In genomic region chr1:44815926-44816325, GRCh38 we compare ENCODE assay signal across 12 cellular contexts. TPM values are rescaled to one million over a fixed set of nuclear protein-coding genes. Genes with fewer than 3 reads are reported as not detected.
DNase-seq lines count a peak whose midpoint lies in the region; ATAC-seq and TF ChIP-seq lines count a peak whose summit lies in the region.
"Not testable (repeated sequence)": the region's sequence is repeated elsewhere in the genome, so short reads cannot be mapped to it uniquely, and the experiment has no call there.
"Had no signal": no experiment of that assay in that cellular context is flagged by ENCODE, and none has a peak within 500 bp of the region (broad histone marks: within the 10 kb centered on the region; RNA-seq: fewer than 3 reads in every experiment).

No MANE protein-coding gene starts in this region.

- POLR2A ChIA-PET in CD4-positive, alpha-beta memory T cell (lab: Charles Lee; ENCODE audit: partially characterized antibody), result interaction anchor here (22.2 kb wide), 1 partner anchor 11 kb away, joined by 1564 read pairs; the partner anchor contains the start of genes BTBD19, DYNLT4 and PLK3

- peak overlapping the region in 5 of 7 donors; percentile 55 to 99 (median 87) for H3K27ac Mint-ChIP-seq in CD4-positive, alpha-beta memory T cell
- not testable (repeated sequence) for H3K27ac Mint-ChIP-seq in T-helper 1 cell treated with Interleukin-12 subunit alpha and Interleukin-12 subunit beta and Interleukin-4 antibody, amounts not matched to agents 30 μg/mL and 1 μg/mL, for 36 hours; activated naive CD8-positive, alpha-beta T cell treated with anti-CD3 and anti-CD28 coated beads, Interleukin-2, amount 50 U/mL, for 24 hours
- peak overlapping the region; percentile 99 for H3K27ac Mint-ChIP-seq in activated T-cell treated with anti-CD3 and anti-CD28 coated beads, Interleukin-2, amount 50 U/mL, for 24 hours

- H3K27me3 ChIP-seq in CD4-positive, alpha-beta memory T cell (ENCODE audit: insufficient read depth, low read length); foreskin keratinocyte; lower lobe of right lung (ENCODE audit: low read depth); aorta (ENCODE audit: control insufficient read depth in 1 of 2, insufficient read depth in 2 of 2, low read length in 1 of 2): not testable (repeated sequence)

- peaks cover 64% of the 10 kb centered on the region for H3K4me1 ChIP-seq in CD4-positive, alpha-beta memory T cell (ENCODE audit: insufficient read depth, low read length)
- peaks cover 25% of the 10 kb centered on the region for H3K4me1 ChIP-seq in foreskin keratinocyte
- peaks cover 57% of the 10 kb centered on the region for H3K4me1 ChIP-seq in lower lobe of right lung
- H3K4me1 ChIP-seq in aorta (ENCODE audit: control insufficient read depth in 1 of 2, insufficient read depth in 2 of 2, low read length in 2 of 2), result not testable (repeated sequence)

- peak in 1 of 5 donors; percentile 22 for DNase-seq in CD4-positive, alpha-beta memory T cell
- DNase-seq in activated T-cell treated with anti-CD3 and anti-CD28 coated beads, Interleukin-2, amount 50 U/mL, for 24 hours; activated naive CD8-positive, alpha-beta T cell treated with anti-CD3 and anti-CD28 coated beads, Interleukin-2, amount 50 U/mL, for 24 hours; foreskin keratinocyte: not testable (repeated sequence)
- DNase-seq in lower lobe of right lung (peak; percentile 24), posterior vena cava (ENCODE audit: low spot score) (peak; percentile 22), aorta (peak; percentile 15 to 53)

- H3K9me3 Mint-ChIP-seq in CD4-positive, alpha-beta memory T cell; T-helper 1 cell treated with Interleukin-12 subunit alpha and Interleukin-12 subunit beta and Interleukin-4 antibody, amounts not matched to agents 30 μg/mL and 1 μg/mL, for 36 hours; activated T-cell treated with anti-CD3 and anti-CD28 coated beads, Interleukin-2, amount 50 U/mL, for 24 hours; activated naive CD8-positive, alpha-beta T cell treated with anti-CD3 and anti-CD28 coated beads, Interleukin-2, amount 50 U/mL, for 24 hours: not testable (repeated sequence)

- H3K27ac ChIP-seq in CD4-positive, alpha-beta memory T cell (ENCODE audit: low read depth, low read length); aorta (ENCODE audit: low read depth in 1 of 2, low read length in 2 of 2): not testable (repeated sequence)
- peak overlapping the region; percentile 46 for H3K27ac ChIP-seq in foreskin keratinocyte
- H3K27ac ChIP-seq in lower lobe of right lung, result peak overlapping the region; percentile 34

- WGBS in aorta, 2 donors, result 89 to 94% methylated on average over 9 of the region's 9 CpGs

- ATAC-seq in activated naive CD8-positive, alpha-beta T cell treated with anti-CD3 and anti-CD28 coated beads, Interleukin-2, amount 50 U/mL, for 24 hours; foreskin keratinocyte; lower lobe of right lung; aorta (ENCODE audit: low FRiP score): not testable (repeated sequence)

- CTCF ChIA-PET in CD4-positive, alpha-beta memory T cell (lab: Charles Lee; ENCODE audit: partially characterized antibody), result interaction anchor here (5.0 kb wide), 1 partner anchor 17 kb away, joined by 25 read pairs; the partner anchor contains the start of gene PLK3

- TF ChIP-seq CTCF in foreskin keratinocyte (conservative IDR thresholded peaks at IDR 0.05); lower lobe of right lung (IDR thresholded peaks at IDR 0.05): not testable (repeated sequence)

- not testable (repeated sequence) for H3K36me3 ChIP-seq in CD4-positive, alpha-beta memory T cell (ENCODE audit: insufficient read depth, low read length); lower lobe of right lung; aorta (ENCODE audit: control insufficient read depth in 1 of 2, insufficient read depth in 2 of 2, low read length in 1 of 2)

- peaks cover 35 to 80% (median 58%) of the 10 kb centered on the region in 4 donors for H3K4me1 Mint-ChIP-seq in CD4-positive, alpha-beta memory T cell
- H3K4me1 Mint-ChIP-seq in T-helper 1 cell treated with Interleukin-12 subunit alpha and Interleukin-12 subunit beta and Interleukin-4 antibody, amounts not matched to agents 30 μg/mL and 1 μg/mL, for 36 hours (ENCODE audit: low read depth), result peaks cover 46% of the 10 kb centered on the region
- peaks cover 77% of the 10 kb centered on the region for H3K4me1 Mint-ChIP-seq in activated T-cell treated with anti-CD3 and anti-CD28 coated beads, Interleukin-2, amount 50 U/mL, for 24 hours (ENCODE audit: low read depth)
- peaks cover 76% of the 10 kb centered on the region for H3K4me1 Mint-ChIP-seq in activated naive CD8-positive, alpha-beta T cell treated with anti-CD3 and anti-CD28 coated beads, Interleukin-2, amount 50 U/mL, for 24 hours

- H3K4me3 Mint-ChIP-seq in CD4-positive, alpha-beta memory T cell, result peak overlapping the region in 1 of 8 donors; percentile 59
- peak overlapping the region; percentile 72 for H3K4me3 Mint-ChIP-seq in T-helper 1 cell treated with Interleukin-12 subunit alpha and Interleukin-12 subunit beta and Interleukin-4 antibody, amounts not matched to agents 30 μg/mL and 1 μg/mL, for 36 hours
- not testable (repeated sequence) for H3K4me3 Mint-ChIP-seq in activated T-cell treated with anti-CD3 and anti-CD28 coated beads, Interleukin-2, amount 50 U/mL, for 24 hours
- peak overlapping the region; percentile 27 for H3K4me3 Mint-ChIP-seq in activated naive CD8-positive, alpha-beta T cell treated with anti-CD3 and anti-CD28 coated beads, Interleukin-2, amount 50 U/mL, for 24 hours

- H3K36me3 Mint-ChIP-seq in CD4-positive, alpha-beta memory T cell, result peaks cover 0 to 12% of the 10 kb centered on the region in 2 donors
- peaks cover 26% of the 10 kb centered on the region for H3K36me3 Mint-ChIP-seq in T-helper 1 cell treated with Interleukin-12 subunit alpha and Interleukin-12 subunit beta and Interleukin-4 antibody, amounts not matched to agents 30 μg/mL and 1 μg/mL, for 36 hours (ENCODE audit: low read depth)
- H3K36me3 Mint-ChIP-seq in activated T-cell treated with anti-CD3 and anti-CD28 coated beads, Interleukin-2, amount 50 U/mL, for 24 hours (ENCODE audit: low read depth), result peaks cover 43% of the 10 kb centered on the region
- peaks cover 26% of the 10 kb centered on the region for H3K36me3 Mint-ChIP-seq in activated naive CD8-positive, alpha-beta T cell treated with anti-CD3 and anti-CD28 coated beads, Interleukin-2, amount 50 U/mL, for 24 hours (ENCODE audit: low read depth)

- intact Hi-C loops in CD4-positive, alpha-beta memory T cell (cut with micrococcal nuclease); lower lobe of right lung (cut with DNase I); posterior vena cava (cut with DNase I); aorta (cut with DNase I): not testable (repeated sequence)

- H3K4me3 ChIP-seq in CD4-positive, alpha-beta memory T cell (ENCODE audit: low read length in 2 of 2); lower lobe of right lung; aorta (ENCODE audit: low read length in 2 of 2): not testable (repeated sequence)

- H3K27me3 Mint-ChIP-seq in CD4-positive, alpha-beta memory T cell; T-helper 1 cell treated with Interleukin-12 subunit alpha and Interleukin-12 subunit beta and Interleukin-4 antibody, amounts not matched to agents 30 μg/mL and 1 μg/mL, for 36 hours (ENCODE audit: low read depth); activated T-cell treated with anti-CD3 and anti-CD28 coated beads, Interleukin-2, amount 50 U/mL, for 24 hours; activated naive CD8-positive, alpha-beta T cell treated with anti-CD3 and anti-CD28 coated beads, Interleukin-2, amount 50 U/mL, for 24 hours: not testable (repeated sequence)

- not testable (repeated sequence) for H3K9me3 ChIP-seq in CD4-positive, alpha-beta memory T cell (ENCODE audit: control insufficient read depth in 1 of 2, low read length in 2 of 2); lower lobe of right lung; aorta (ENCODE audit: control insufficient read depth, low read length)

RNA-seq across cellular contexts. Expression of gene BTBD19, which starts 7.6 kb away (rescaled TPM):
- 10 to 100 TPM; 14.8 to 16.8 TPM for total RNA-seq in CD4-positive, alpha-beta memory T cell
- polyA plus RNA-seq in CD4-positive, alpha-beta memory T cell, result under 1 TPM; 0.25 to 0.26 TPM
- total RNA-seq in foreskin keratinocyte (1.6 and 1.9 TPM in 2 replicates), lower lobe of right lung (8.7 TPM), posterior vena cava (10 to 100 TPM; 13.5 to 22.2 TPM), aorta (10 to 100 TPM; 38.5 to 41.1 TPM)
- polyA plus RNA-seq in foreskin keratinocyte (1.4 and 1.6 TPM in 2 replicates), aorta (10 to 100 TPM in 1 of 2 donors, 1 to 10 TPM in 1; 5.1 to 35.4 TPM)
- polyA plus RNA-seq: IgD-negative memory B cell had no signal

RNA-seq across cellular contexts. Expression of gene DYNLT4, which starts 8.8 kb away (rescaled TPM):
- under 1 TPM in 1 of 2 experiments, not detected in 1; 0.47 TPM for total RNA-seq in CD4-positive, alpha-beta memory T cell
- 1 to 10 TPM; 1.0 to 1.6 TPM for polyA plus RNA-seq in CD4-positive, alpha-beta memory T cell
- not detected in 2 replicates for total RNA-seq in foreskin keratinocyte
- polyA plus RNA-seq in foreskin keratinocyte, result 0.09 TPM in 1 of 2 replicates, not detected in the other
- 5.2 TPM for total RNA-seq in lower lobe of right lung
- not detected for total RNA-seq in posterior vena cava
- total RNA-seq in aorta, result under 1 TPM; 0.81 to 0.87 TPM
- 1 to 10 TPM in 1 of 2 donors, not detected in 1; 3.0 TPM for polyA plus RNA-seq in aorta
- polyA plus RNA-seq: GM23338, IgD-negative memory B cell had no signal

RNA-seq across cellular contexts. Expression of gene PLK3, which starts 15.7 kb away (rescaled TPM):
- total RNA-seq in CD4-positive, alpha-beta memory T cell, result 100 to 1,000 TPM; 151 to 153 TPM
- 10 to 100 TPM; 37.3 to 43.7 TPM for polyA plus RNA-seq in CD4-positive, alpha-beta memory T cell
- total RNA-seq in foreskin keratinocyte (34.2 and 35.6 TPM in 2 replicates), lower lobe of right lung (27.7 TPM), posterior vena cava (10 to 100 TPM; 20.1 to 32.7 TPM), aorta (10 to 100 TPM; 28.8 to 84.3 TPM)
- polyA plus RNA-seq in foreskin keratinocyte (39.3 and 39.9 TPM in 2 replicates), aorta (10 to 100 TPM; 16.2 to 73.3 TPM)

RNA-seq across cellular contexts. Expression of gene PTCH2, which starts 27.1 kb away (rescaled TPM):
- total RNA-seq in CD4-positive, alpha-beta memory T cell, result 1 to 10 TPM; 1.3 to 1.4 TPM
- under 1 TPM in 1 of 2 donors, not detected in 1; 0.20 TPM for polyA plus RNA-seq in CD4-positive, alpha-beta memory T cell
- total RNA-seq in foreskin keratinocyte (0.31 and 0.67 TPM in 2 replicates), lower lobe of right lung (1.0 TPM), posterior vena cava (1 to 10 TPM; 1.6 to 2.1 TPM), aorta (1 to 10 TPM; 1.7 to 6.3 TPM)
- polyA plus RNA-seq in foreskin keratinocyte (0.04 and 0.06 TPM in 2 replicates), aorta (1 to 10 TPM in 1 of 2 donors, under 1 TPM in 1; 0.38 to 6.7 TPM)
- total RNA-seq: PC-3 had no signal

RNA-seq across cellular contexts. Expression of gene BEST4, which starts 28.0 kb away (rescaled TPM):
- 1 to 10 TPM; 1.2 to 1.6 TPM for total RNA-seq in CD4-positive, alpha-beta memory T cell
- under 1 TPM in 1 of 2 donors, not detected in 1; 0.20 TPM for polyA plus RNA-seq in CD4-positive, alpha-beta memory T cell
- total RNA-seq in foreskin keratinocyte, result 0.14 TPM in 1 of 2 replicates, not detected in the other
- polyA plus RNA-seq in foreskin keratinocyte, result 0.07 and 0.08 TPM in 2 replicates
- total RNA-seq in lower lobe of right lung, result 1.7 TPM
- under 1 TPM; 0.37 to 0.38 TPM for total RNA-seq in posterior vena cava
- under 1 TPM; 0.30 to 0.32 TPM for total RNA-seq in aorta
- polyA plus RNA-seq in aorta, result 1 to 10 TPM; 1.1 to 1.8 TPM
- total RNA-seq: A673, PC-3 had no signal
